ENCODE assay signal across 15 cellular contexts in the genomic region with DNA sequence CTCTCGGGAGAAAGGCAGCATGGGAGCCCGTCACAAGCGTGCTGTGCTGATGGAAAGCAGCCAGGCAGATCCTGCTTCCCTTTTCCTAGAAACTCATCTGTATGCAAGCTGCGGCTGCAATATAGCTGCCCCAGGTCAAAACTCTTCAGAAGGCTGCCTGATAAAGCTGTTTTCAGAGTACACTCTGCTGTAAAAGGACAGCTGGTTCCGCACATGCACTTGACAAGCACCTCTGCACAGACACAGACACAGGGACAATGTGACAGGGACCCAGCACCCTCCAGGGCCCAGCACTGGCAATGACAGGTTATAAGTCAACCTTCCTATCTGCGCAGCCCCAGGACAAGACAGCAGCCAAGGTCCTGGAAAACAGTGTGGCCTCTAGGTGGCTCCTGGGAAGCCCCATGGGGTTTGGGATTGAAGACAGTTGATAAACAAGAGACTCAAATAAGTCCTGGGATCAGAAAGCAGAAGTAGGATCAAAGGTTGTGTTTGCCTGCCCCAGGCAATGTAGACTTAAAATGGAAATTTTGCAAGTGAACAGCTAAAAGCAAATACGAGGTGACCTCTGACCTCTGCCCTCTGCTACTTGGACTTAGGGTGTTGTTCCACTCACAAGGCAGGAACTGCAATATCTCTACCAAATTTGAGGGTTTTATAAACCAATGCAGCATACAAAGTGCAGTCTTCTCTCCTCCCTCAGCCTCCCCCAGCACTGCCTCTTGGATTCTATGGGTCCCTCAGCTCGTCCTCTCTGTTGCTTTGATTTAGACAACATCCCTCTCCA. TPM values are rescaled to one million over a fixed set of nuclear protein-coding genes. Genes with fewer than 3 reads are reported as not detected.
DNase-seq lines count a peak whose midpoint lies in the region; ATAC-seq and TF ChIP-seq lines count a peak whose summit lies in the region.
"Had no signal": no experiment of that assay in that cellular context is flagged by ENCODE, and none has a peak within 500 bp of the region (broad histone marks: within the 10 kb centered on the region; RNA-seq: fewer than 3 reads in every experiment).

No MANE protein-coding gene starts in this region.

- ATAC-seq in lower lobe of right lung = peak; percentile 54 to 58
- ATAC-seq in HG03378 (IDR thresholded peaks at IDR 0.05; ENCODE audit: unreplicated experiment) = no peak
- ATAC-seq in HG02623 (IDR thresholded peaks at IDR 0.05; ENCODE audit: unreplicated experiment) = no peak
- ATAC-seq: activated CD4-positive, CD25-positive, alpha-beta regulatory T cell treated with anti-CD3 and anti-CD28 coated beads, Interleukin-2, amount 50 U/mL, for 24 hours; effector memory CD8-positive, alpha-beta T cell had no signal

- no peaks in the 10 kb centered on the region for H3K27me3 ChIP-seq in lower lobe of right lung (ENCODE audit: low read depth)
- H3K27me3 ChIP-seq: stomach had no signal

- peaks cover 9% of the 10 kb centered on the region for H3K4me1 ChIP-seq in lower lobe of right lung

- intact Hi-C loops in lower lobe of right lung (cut with DNase I) = no loop called here

- DNase-seq in activated gamma-delta T cell treated with Interleukin-2 at 50 U/mL for 16 hours = peak; percentile 1
- no peak for DNase-seq in activated gamma-delta T cell (lab: John Stamatoyannopoulos, UW)
- DNase-seq in lower lobe of right lung = peak; percentile 48
- no peak for DNase-seq in NCI-H345 treated with DMSO at 0.1 percent for 48 hours (lab: John Stamatoyannopoulos, UW; ENCODE audit: unreplicated experiment)
- no peak for DNase-seq in SKM-1 treated with dmso at 0.1 percent for 144 hours (lab: John Stamatoyannopoulos, UW; ENCODE audit: unreplicated experiment)
- DNase-seq: activated naive CD4-positive, alpha-beta T cell treated with anti-CD3 and anti-CD28 coated beads, Interleukin-2, amount 10 ng/mL, durations not matched to agents 7 days and 5 days; effector memory CD8-positive, alpha-beta T cell; NCI-H2029 treated with DMSO at 0.1 percent for 48 hours; RPMI8226; stimulated activated CD4-positive, alpha-beta T cell treated with anti-CD3 and anti-CD28 coated beads, Interleukin-1b, Interleukin-23, amount 100 ng/mL, for 48 hours; stomach had no signal

- H3K36me3 ChIP-seq in lower lobe of right lung = peaks cover 20% of the 10 kb centered on the region

- peaks cover 34% of the 10 kb centered on the region for H3K9me3 ChIP-seq in lower lobe of right lung

- H3K4me3 ChIP-seq in lower lobe of right lung = no peak overlapping the region
- H3K4me3 ChIP-seq: stomach had no signal

- TF ChIP-seq CTCF in lower lobe of right lung (IDR thresholded peaks at IDR 0.05) = no peak

- H3K27ac ChIP-seq in cingulate gyrus (ENCODE audit: low read depth, low read length) (peak overlapping the region; percentile 32), lower lobe of right lung (peak overlapping the region; percentile 16)

RNA-seq across cellular contexts. Expression of a gene that starts 16.9 kb away (rescaled TPM):
- total RNA-seq in lower lobe of right lung = 54.2 TPM

RNA-seq across cellular contexts. Expression of a gene that starts 29.9 kb away (rescaled TPM):
- 46.6 TPM for total RNA-seq in lower lobe of right lung

RNA-seq across cellular contexts. Expression of a gene that starts 53.9 kb away (rescaled TPM):
- 78.7 TPM for total RNA-seq in lower lobe of right lung

Comparison
In these comparisons a context has a peak if more than half of its experiments do, and no peak if none do; other contexts are left out.
1. DNase-seq: peak in activated gamma-delta T cell treated with Interleukin-2 at 50 U/mL for 16 hours (single experiment) and lower lobe of right lung (single experiment); none in activated gamma-delta T cell (single experiment), NCI-H345 treated with DMSO at 0.1 percent for 48 hours (single experiment) and SKM-1 treated with dmso at 0.1 percent for 144 hours (single experiment).
2. ATAC-seq: peak in lower lobe of right lung (2 of 2); none in HG03378 (single experiment) and HG02623 (single experiment).